In genomic region chr13:26255717-26256277, GRCh38 we compare ENCODE assay signal across 8 cellular contexts. TPM values are rescaled to one million over a fixed set of nuclear protein-coding genes. Genes with fewer than 3 reads are reported as not detected.
DNase-seq lines count a peak whose midpoint lies in the region; ATAC-seq and TF ChIP-seq lines count a peak whose summit lies in the region.

No MANE protein-coding gene starts in this region.

- intact Hi-C loops in Caco-2 (cut with micrococcal nuclease; ENCODE audit: unreplicated experiment), result loop anchor here (10.0 kb wide), 2 partner anchors 109 to 169 kb away; no protein-coding TSS in a partner anchor
- intact Hi-C loops in activated CD8-positive, alpha-beta T cell treated with anti-CD3 and anti-CD28 coated beads for 36 hours (cut with micrococcal nuclease), result no loop called here

- peak overlapping the region; percentile 62 for H3K27ac Mint-ChIP-seq in Caco-2 (ENCODE audit: unreplicated experiment)
- no peak overlapping the region for H3K27ac Mint-ChIP-seq in activated CD8-positive, alpha-beta T cell treated with anti-CD3 and anti-CD28 coated beads for 36 hours

- peaks cover 7% of the 10 kb centered on the region for H3K36me3 Mint-ChIP-seq in Caco-2 (ENCODE audit: insufficient read depth, unreplicated experiment)
- no peaks in the 10 kb centered on the region for H3K36me3 Mint-ChIP-seq in activated CD8-positive, alpha-beta T cell treated with anti-CD3 and anti-CD28 coated beads for 36 hours (ENCODE audit: low read depth)

- peaks cover 25% of the 10 kb centered on the region for H3K4me1 Mint-ChIP-seq in Caco-2 (ENCODE audit: low read depth, unreplicated experiment)
- H3K4me1 Mint-ChIP-seq in activated CD8-positive, alpha-beta T cell treated with anti-CD3 and anti-CD28 coated beads for 36 hours (ENCODE audit: low read depth), result peaks cover 31% of the 10 kb centered on the region

- H3K4me1 ChIP-seq in Caco-2 (no peaks in the 10 kb centered on the region), HUES48 (ENCODE audit: control insufficient read depth, insufficient read depth, low read length) (peaks cover 21% of the 10 kb centered on the region)

- no peaks in the 10 kb centered on the region for H3K27me3 ChIP-seq in Caco-2 (replicated peaks; ENCODE audit: control insufficient read depth, insufficient read depth, low read length)
- no peaks in the 10 kb centered on the region for H3K27me3 ChIP-seq in HUES48 (ENCODE audit: control insufficient read depth, insufficient read depth, low read length)

- H3K4me3 ChIP-seq in Caco-2 (ENCODE audit: low read depth, low read length), result peak overlapping the region; percentile 96
- H3K4me3 ChIP-seq in HUES48 (ENCODE audit: low read depth, low read length), result peak overlapping the region; percentile 88

- no peaks in the 10 kb centered on the region for H3K27me3 Mint-ChIP-seq in Caco-2 (ENCODE audit: insufficient read depth, unreplicated experiment)
- H3K27me3 Mint-ChIP-seq in activated CD8-positive, alpha-beta T cell treated with anti-CD3 and anti-CD28 coated beads for 36 hours, result no peaks in the 10 kb centered on the region

- TF ChIP-seq CTCF in Caco-2 (IDR thresholded peaks at IDR 0.05; ENCODE audit: insufficient read depth in 1 of 2, low read depth in 1 of 2, low read length in 1 of 2, severe bottlenecking in 1 of 2, unreplicated experiment in 1 of 2), result peak; percentile 28 to 56
- peak; percentile 28 for TF ChIP-seq CTCF in activated CD8-positive, alpha-beta T cell treated with anti-CD3 and anti-CD28 coated beads for 36 hours (IDR thresholded peaks at IDR 0.05)

- peak overlapping the region; percentile 89 for H3K4me3 Mint-ChIP-seq in Caco-2 (ENCODE audit: unreplicated experiment)
- peak overlapping the region; percentile 83 for H3K4me3 Mint-ChIP-seq in activated CD8-positive, alpha-beta T cell treated with anti-CD3 and anti-CD28 coated beads for 36 hours

- H3K9ac ChIP-seq in HUES48 (ENCODE audit: low read depth, low read length), result 0 out of 2 replicates have a peak overlapping the region, but pooled peaks have one; percentile 17

- no peaks in the 10 kb centered on the region for H3K36me3 ChIP-seq in Caco-2 (ENCODE audit: control insufficient read depth, insufficient read depth, low read length)
- H3K36me3 ChIP-seq in HUES48 (ENCODE audit: control insufficient read depth, insufficient read depth, low read length), result no peaks in the 10 kb centered on the region

- POLR2A ChIA-PET in Caco-2 (lab: Charles Lee), result no interaction called here
- POLR2A ChIA-PET in activated CD8-positive, alpha-beta T cell treated with anti-CD3 and anti-CD28 coated beads for 36 hours (lab: Charles Lee), result interaction anchor here (0.6 to 1.8 kb wide), 4 partner anchors 23 to 74 kb away, joined by 3 to 8 read pairs (median 4); partner anchors contain the start of gene RNF6

- H3K27ac ChIP-seq in HUES48 (ENCODE audit: low read depth, low read length), result no peak overlapping the region

- H3K9me3 Mint-ChIP-seq in Caco-2 (ENCODE audit: unreplicated experiment), result no peaks in the 10 kb centered on the region
- no peaks in the 10 kb centered on the region for H3K9me3 Mint-ChIP-seq in activated CD8-positive, alpha-beta T cell treated with anti-CD3 and anti-CD28 coated beads for 36 hours

- CTCF ChIA-PET in Caco-2 (lab: Charles Lee), result interaction anchor here (0.5 kb wide), 1 partner anchor 11 kb away, joined by 4 read pairs; no protein-coding TSS in a partner anchor
- CTCF ChIA-PET in activated CD8-positive, alpha-beta T cell treated with anti-CD3 and anti-CD28 coated beads for 36 hours (lab: Charles Lee), result interaction anchor here (1.0 to 1.6 kb wide), 3 partner anchors 17 to 70 kb away, joined by 4 to 9 read pairs (median 5); partner anchors contain the start of gene RNF6

- ATAC-seq in activated CD8-positive, alpha-beta T cell treated with anti-CD3 and anti-CD28 coated beads for 36 hours, result no peak
- ATAC-seq in HG02759 (IDR thresholded peaks at IDR 0.05; ENCODE audit: unreplicated experiment), result no peak

- no peaks in the 10 kb centered on the region for H3K9me3 ChIP-seq in Caco-2
- H3K9me3 ChIP-seq in HUES48 (ENCODE audit: control insufficient read depth, insufficient read depth, low read length), result no peaks in the 10 kb centered on the region

- DNase-seq in Caco-2 (peak in 1 of 2 experiments; percentile 12), kidney glomerular epithelial cell (lab: John Stamatoyannopoulos, UW) (peak; percentile 30), foreskin melanocyte (no peak), kidney tubule cell (ENCODE audit: low spot score) (no peak)
- DNase-seq in activated CD8-positive, alpha-beta T cell treated with anti-CD3 and anti-CD28 coated beads for 36 hours, result no peak
- DNase-seq in stimulated activated CD4-positive, alpha-beta T cell treated with anti-CD3 and anti-CD28 coated beads, Interleukin-4, amount 100 ng/mL, for 4 hours, result no peak

- BruUV-seq in Caco-2 (replicated peaks; lab: Mats Ljungman, UMichigan), result TSS peak; percentile 47

RNA-seq across cellular contexts. Expression of gene CDK8, which starts 1.9 kb away (rescaled TPM):
- total RNA-seq in Caco-2 (2022), result 35.1 and 35.9 TPM in 2 replicates
- 10 to 100 TPM; 19.7 to 20.0 TPM for total RNA-seq in activated CD8-positive, alpha-beta T cell treated with anti-CD3 and anti-CD28 coated beads for 36 hours

RNA-seq across cellular contexts. Expression of gene RNF6, which starts 33.7 kb away (rescaled TPM):
- 39.1 and 41.4 TPM in 2 replicates for total RNA-seq in Caco-2 (2022)
- 10 to 100 TPM; 36.2 TPM for total RNA-seq in activated CD8-positive, alpha-beta T cell treated with anti-CD3 and anti-CD28 coated beads for 36 hours
